Comparison of ENCODE assay signal across 8 cellular contexts in genomic region chr2:176140520-176141317, GRCh38. TPM values are rescaled to one million over a fixed set of nuclear protein-coding genes. Genes with fewer than 3 reads are reported as not detected.
DNase-seq lines count a peak whose midpoint lies in the region; ATAC-seq and TF ChIP-seq lines count a peak whose summit lies in the region.

No MANE protein-coding gene starts in this region.

- ATAC-seq in GM18520 (IDR thresholded peaks at IDR 0.05; ENCODE audit: unreplicated experiment) (peak; percentile 81), HG03045 (IDR thresholded peaks at IDR 0.05; ENCODE audit: unreplicated experiment) (peak; percentile 86)
- peak; percentile 93 for ATAC-seq in activated CD8-positive, alpha-beta T cell treated with anti-CD3 and anti-CD28 coated beads, Interleukin-2, amount 10 ng/mL, durations not matched to agents 7 days and 5 days

- peaks cover 29% of the 10 kb centered on the region for H3K4me1 Mint-ChIP-seq in activated CD8-positive, alpha-beta T cell treated with anti-CD3 and anti-CD28 coated beads, Interleukin-2, amount 10 ng/mL, durations not matched to agents 7 days and 5 days (ENCODE audit: low read depth)

- peak overlapping the region; percentile 80 for H3K4me3 ChIP-seq in AG10803 (ENCODE audit: low read length)

- no peak overlapping the region for H3K27ac Mint-ChIP-seq in activated CD8-positive, alpha-beta T cell treated with anti-CD3 and anti-CD28 coated beads, Interleukin-2, amount 10 ng/mL, durations not matched to agents 7 days and 5 days

- CTCF ChIA-PET in activated CD8-positive, alpha-beta T cell treated with anti-CD3 and anti-CD28 coated beads, Interleukin-2, amount 10 ng/mL, durations not matched to agents 7 days and 5 days (lab: Charles Lee): interaction anchor here (0.7 to 4.6 kb wide), 35 partner anchors 9 to 1015 kb away, joined by 3 to 89 read pairs (median 4); partner anchors contain the start of gene HOXD4

- no peaks in the 10 kb centered on the region for H3K9me3 Mint-ChIP-seq in activated CD8-positive, alpha-beta T cell treated with anti-CD3 and anti-CD28 coated beads, Interleukin-2, amount 10 ng/mL, durations not matched to agents 7 days and 5 days (ENCODE audit: insufficient read depth)

- DNase-seq in AG10803 (ENCODE audit: low read depth): peak; percentile 73
- DNase-seq in NCI-H524 (lab: John Stamatoyannopoulos, UW): peak; percentile 78 to 87
- peak; percentile 79 for DNase-seq in activated CD8-positive, alpha-beta T cell treated with anti-CD3 and anti-CD28 coated beads, Interleukin-2, amount 10 ng/mL, durations not matched to agents 7 days and 5 days
- peak; percentile 84 for DNase-seq in epidermal melanocyte (ENCODE audit: insufficient read length, low spot score)
- peak; percentile 47 for DNase-seq in middle frontal gyrus (ENCODE audit: extremely low spot score, low spot score)
- peak; percentile 16 to 25 for DNase-seq in stimulated activated CD8-positive, alpha-beta memory T cell treated with anti-CD3 and anti-CD28 coated beads, Interleukin-7, amount 100 ng/mL, for 1 hour (ENCODE audit: low read depth in 2 of 2)

- POLR2A ChIA-PET in activated CD8-positive, alpha-beta T cell treated with anti-CD3 and anti-CD28 coated beads, Interleukin-2, amount 10 ng/mL, durations not matched to agents 7 days and 5 days (lab: Charles Lee): no interaction called here

- H3K4me3 Mint-ChIP-seq in activated CD8-positive, alpha-beta T cell treated with anti-CD3 and anti-CD28 coated beads, Interleukin-2, amount 10 ng/mL, durations not matched to agents 7 days and 5 days: peak overlapping the region; percentile 6

- TF ChIP-seq CTCF in AG10803 (conservative IDR thresholded peaks at IDR 0.05; ENCODE audit: low read length): peak; percentile 72

- peaks cover 4% of the 10 kb centered on the region for H3K36me3 Mint-ChIP-seq in activated CD8-positive, alpha-beta T cell treated with anti-CD3 and anti-CD28 coated beads, Interleukin-2, amount 10 ng/mL, durations not matched to agents 7 days and 5 days (ENCODE audit: low read depth)

- H3K27me3 Mint-ChIP-seq in activated CD8-positive, alpha-beta T cell treated with anti-CD3 and anti-CD28 coated beads, Interleukin-2, amount 10 ng/mL, durations not matched to agents 7 days and 5 days (ENCODE audit: low read depth): peaks cover 69% of the 10 kb centered on the region

RNA-seq across cellular contexts. Expression of gene HOXD4, which starts 10.6 kb away (rescaled TPM):
- total RNA-seq in activated CD8-positive, alpha-beta T cell treated with anti-CD3 and anti-CD28 coated beads, Interleukin-2, amount 10 ng/mL, durations not matched to agents 7 days and 5 days: not detected

RNA-seq across cellular contexts. Expression of gene HOXD8, which starts 11.2 kb away (rescaled TPM):
- not detected for total RNA-seq in activated CD8-positive, alpha-beta T cell treated with anti-CD3 and anti-CD28 coated beads, Interleukin-2, amount 10 ng/mL, durations not matched to agents 7 days and 5 days

RNA-seq across cellular contexts. Expression of gene HOXD3, which starts 16.4 kb away (rescaled TPM):
- not detected for total RNA-seq in activated CD8-positive, alpha-beta T cell treated with anti-CD3 and anti-CD28 coated beads, Interleukin-2, amount 10 ng/mL, durations not matched to agents 7 days and 5 days

RNA-seq across cellular contexts. Expression of gene HOXD9, which starts 18.2 kb away (rescaled TPM):
- not detected for total RNA-seq in activated CD8-positive, alpha-beta T cell treated with anti-CD3 and anti-CD28 coated beads, Interleukin-2, amount 10 ng/mL, durations not matched to agents 7 days and 5 days

RNA-seq across cellular contexts. Expression of gene HOXD10, which starts 24.1 kb away (rescaled TPM):
- not detected for total RNA-seq in activated CD8-positive, alpha-beta T cell treated with anti-CD3 and anti-CD28 coated beads, Interleukin-2, amount 10 ng/mL, durations not matched to agents 7 days and 5 days

Comparison
In these comparisons a context has a peak if more than half of its experiments do, and no peak if none do; other contexts are left out.
1. Peak in every context shown above with its lines: DNase-seq, ATAC-seq and H3K4me3 ChIP-seq.
2. DNase-seq: peak in every context shown above with its lines; median percentile 84 in epidermal melanocyte; 82 in NCI-H524; 79 in activated CD8-positive, alpha-beta T cell treated with anti-CD3 and anti-CD28 coated beads, Interleukin-2, amount 10 ng/mL, durations not matched to agents 7 days and 5 days; 73 in AG10803; 47 in middle frontal gyrus; 20 in stimulated activated CD8-positive, alpha-beta memory T cell treated with anti-CD3 and anti-CD28 coated beads, Interleukin-7, amount 100 ng/mL, for 1 hour.